ENCODE assay signal across 1 cellular context in genomic region chr3:3179407-3180094, GRCh38.
TF ChIP-seq lines count a peak whose summit lies in the region.

Gene CRBN, minus strand, starts transcription at chr3:3179691. Its CDS starts 4 bp downstream, at chr3:3179687.

TF ChIP-seq in GM12878, 131 proteins besides CTCF, POLR2A, EP300 and RAD21 (continued from another document and continues in another):
- TF ChIP-seq, protein P1, sequence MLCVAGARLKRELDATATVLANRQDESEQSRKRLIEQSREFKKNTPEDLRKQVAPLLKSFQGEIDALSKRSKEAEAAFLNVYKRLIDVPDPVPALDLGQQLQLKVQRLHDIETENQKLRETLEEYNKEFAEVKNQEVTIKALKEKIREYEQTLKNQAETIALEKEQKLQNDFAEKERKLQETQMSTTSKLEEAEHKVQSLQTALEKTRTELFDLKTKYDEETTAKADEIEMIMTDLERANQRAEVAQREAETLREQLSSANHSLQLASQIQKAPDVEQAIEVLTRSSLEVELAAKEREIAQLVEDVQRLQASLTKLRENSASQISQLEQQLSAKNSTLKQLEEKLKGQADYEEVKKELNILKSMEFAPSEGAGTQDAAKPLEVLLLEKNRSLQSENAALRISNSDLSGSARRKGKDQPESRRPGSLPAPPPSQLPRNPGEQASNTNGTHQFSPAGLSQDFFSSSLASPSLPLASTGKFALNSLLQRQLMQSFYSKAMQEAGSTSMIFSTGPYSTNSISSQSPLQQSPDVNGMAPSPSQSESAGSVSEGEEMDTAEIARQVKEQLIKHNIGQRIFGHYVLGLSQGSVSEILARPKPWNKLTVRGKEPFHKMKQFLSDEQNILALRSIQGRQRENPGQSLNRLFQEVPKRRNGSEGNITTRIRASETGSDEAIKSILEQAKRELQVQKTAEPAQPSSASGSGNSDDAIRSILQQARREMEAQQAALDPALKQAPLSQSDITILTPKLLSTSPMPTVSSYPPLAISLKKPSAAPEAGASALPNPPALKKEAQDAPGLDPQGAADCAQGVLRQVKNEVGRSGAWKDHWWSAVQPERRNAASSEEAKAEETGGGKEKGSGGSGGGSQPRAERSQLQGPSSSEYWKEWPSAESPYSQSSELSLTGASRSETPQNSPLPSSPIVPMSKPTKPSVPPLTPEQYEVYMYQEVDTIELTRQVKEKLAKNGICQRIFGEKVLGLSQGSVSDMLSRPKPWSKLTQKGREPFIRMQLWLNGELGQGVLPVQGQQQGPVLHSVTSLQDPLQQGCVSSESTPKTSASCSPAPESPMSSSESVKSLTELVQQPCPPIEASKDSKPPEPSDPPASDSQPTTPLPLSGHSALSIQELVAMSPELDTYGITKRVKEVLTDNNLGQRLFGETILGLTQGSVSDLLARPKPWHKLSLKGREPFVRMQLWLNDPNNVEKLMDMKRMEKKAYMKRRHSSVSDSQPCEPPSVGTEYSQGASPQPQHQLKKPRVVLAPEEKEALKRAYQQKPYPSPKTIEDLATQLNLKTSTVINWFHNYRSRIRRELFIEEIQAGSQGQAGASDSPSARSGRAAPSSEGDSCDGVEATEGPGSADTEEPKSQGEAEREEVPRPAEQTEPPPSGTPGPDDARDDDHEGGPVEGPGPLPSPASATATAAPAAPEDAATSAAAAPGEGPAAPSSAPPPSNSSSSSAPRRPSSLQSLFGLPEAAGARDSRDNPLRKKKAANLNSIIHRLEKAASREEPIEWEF (IDR thresholded peaks at IDR 0.05; ENCODE audit: insufficient replicate concordance, low read depth, low read length): no peak
- TF ChIP-seq SMAD5 (IDR thresholded peaks at IDR 0.05; ENCODE audit: low read depth) (peak; percentile 79), TARDBP (IDR thresholded peaks at IDR 0.05; ENCODE audit: borderline replicate concordance) (no peak), TCF7 (IDR thresholded peaks at IDR 0.05; ENCODE audit: borderline replicate concordance) (no peak), YY1 (IDR thresholded peaks at IDR 0.05; ENCODE audit: low read depth, low read length) (peak; percentile 99), ZNF207 (IDR thresholded peaks at IDR 0.05; ENCODE audit: borderline replicate concordance) (peak; percentile 94), SREBF2 (IDR thresholded peaks at IDR 0.05; ENCODE audit: low read length) (no peak), BCL3 (IDR thresholded peaks at IDR 0.05; ENCODE audit: borderline replicate concordance, insufficient read depth, low read depth, low read length, poor library complexity, severe bottlenecking) (no peak), ZBTB33 (IDR thresholded peaks at IDR 0.05) (no peak), IKZF2 (IDR thresholded peaks at IDR 0.05) (peak in 1 of 2 experiments; percentile 24; a peak in 1 of 4 replicates), RFX5 (IDR thresholded peaks at IDR 0.05; ENCODE audit: low read depth, low read length) (peak; percentile 59), TCF12 (IDR thresholded peaks at IDR 0.05; ENCODE audit: low read depth, low read length) (no peak), HCFC1 (IDR thresholded peaks at IDR 0.05; ENCODE audit: low read length) (peak; percentile 74), ZNF384 (IDR thresholded peaks at IDR 0.05; ENCODE audit: borderline replicate concordance, low read depth, low read length) (no peak), POLR2AphosphoS2 (IDR thresholded peaks at IDR 0.05; ENCODE audit: low read depth, low read length) (peak; percentile 90), CHD1 (IDR thresholded peaks at IDR 0.05; ENCODE audit: low read depth, low read length) (no peak), CREB1 (IDR thresholded peaks at IDR 0.05; ENCODE audit: low read depth) (peak; percentile 78), ZSCAN29 (IDR thresholded peaks at IDR 0.05) (no peak), IRF5 (IDR thresholded peaks at IDR 0.05; ENCODE audit: borderline replicate concordance) (no peak), SPI1 (IDR thresholded peaks at IDR 0.05; ENCODE audit: borderline replicate concordance, insufficient read depth, low read depth, low read length) (no peak), SUZ12 (IDR thresholded peaks at IDR 0.05; ENCODE audit: unreplicated experiment) (no peak), BMI1 (IDR thresholded peaks at IDR 0.05; ENCODE audit: borderline replicate concordance) (no peak), BCL11A (IDR thresholded peaks at IDR 0.05; ENCODE audit: low read depth, low read length) (no peak), MEF2B (IDR thresholded peaks at IDR 0.05; ENCODE audit: partially characterized antibody, poor library complexity, severe bottlenecking) (no peak), CBFB (IDR thresholded peaks at IDR 0.05; ENCODE audit: low read depth) (peak; percentile 63), SUPT20H (IDR thresholded peaks at IDR 0.05; ENCODE audit: borderline replicate concordance, control insufficient read depth, low read depth, low read length) (no peak), ELK1 (IDR thresholded peaks at IDR 0.05; ENCODE audit: low read depth, low read length) (no peak; the same call in 1 of the 2 replicates), PAX5 (IDR thresholded peaks at IDR 0.05; ENCODE audit: borderline replicate concordance, low read depth, low read length) (peak; percentile 46; the same call in 1 of the 2 replicates), ASH2L (IDR thresholded peaks at IDR 0.05; ENCODE audit: borderline replicate concordance, low read depth) (no peak), NFIC (IDR thresholded peaks at IDR 0.05; ENCODE audit: low read depth, low read length) (no peak; the same call in 1 of the 2 replicates), WRNIP1 (IDR thresholded peaks at IDR 0.05; ENCODE audit: borderline replicate concordance, low read depth, low read length) (no peak), RCOR1 (conservative IDR thresholded peaks at IDR 0.05; ENCODE audit: low read depth, low read length) (peak; percentile 87; the same call in 1 of the 2 replicates), MAX (IDR thresholded peaks at IDR 0.05; ENCODE audit: low read depth, low read length) (peak; percentile 75; the same call in 1 of the 2 replicates), BHLHE40 (IDR thresholded peaks at IDR 0.05; ENCODE audit: borderline replicate concordance in 1 of 2, low read depth in 2 of 2, low read length in 1 of 2) (peak; percentile 68 to 71; a peak in 3 of 4 replicates)
- TF ChIP-seq, protein P2, sequence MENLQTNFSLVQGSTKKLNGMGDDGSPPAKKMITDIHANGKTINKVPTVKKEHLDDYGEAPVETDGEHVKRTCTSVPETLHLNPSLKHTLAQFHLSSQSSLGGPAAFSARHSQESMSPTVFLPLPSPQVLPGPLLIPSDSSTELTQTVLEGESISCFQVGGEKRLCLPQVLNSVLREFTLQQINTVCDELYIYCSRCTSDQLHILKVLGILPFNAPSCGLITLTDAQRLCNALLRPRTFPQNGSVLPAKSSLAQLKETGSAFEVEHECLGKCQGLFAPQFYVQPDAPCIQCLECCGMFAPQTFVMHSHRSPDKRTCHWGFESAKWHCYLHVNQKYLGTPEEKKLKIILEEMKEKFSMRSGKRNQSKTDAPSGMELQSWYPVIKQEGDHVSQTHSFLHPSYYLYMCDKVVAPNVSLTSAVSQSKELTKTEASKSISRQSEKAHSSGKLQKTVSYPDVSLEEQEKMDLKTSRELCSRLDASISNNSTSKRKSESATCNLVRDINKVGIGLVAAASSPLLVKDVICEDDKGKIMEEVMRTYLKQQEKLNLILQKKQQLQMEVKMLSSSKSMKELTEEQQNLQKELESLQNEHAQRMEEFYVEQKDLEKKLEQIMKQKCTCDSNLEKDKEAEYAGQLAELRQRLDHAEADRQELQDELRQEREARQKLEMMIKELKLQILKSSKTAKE (IDR thresholded peaks at IDR 0.05; ENCODE audit: low read depth, poor library complexity, severe bottlenecking): no peak
- TF ChIP-seq, protein P3, sequence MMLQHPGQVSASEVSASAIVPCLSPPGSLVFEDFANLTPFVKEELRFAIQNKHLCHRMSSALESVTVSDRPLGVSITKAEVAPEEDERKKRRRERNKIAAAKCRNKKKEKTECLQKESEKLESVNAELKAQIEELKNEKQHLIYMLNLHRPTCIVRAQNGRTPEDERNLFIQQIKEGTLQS (IDR thresholded peaks at IDR 0.05; ENCODE audit: borderline replicate concordance, extremely low read depth, low read depth, low read length): no peak
- TF ChIP-seq, protein P4, sequence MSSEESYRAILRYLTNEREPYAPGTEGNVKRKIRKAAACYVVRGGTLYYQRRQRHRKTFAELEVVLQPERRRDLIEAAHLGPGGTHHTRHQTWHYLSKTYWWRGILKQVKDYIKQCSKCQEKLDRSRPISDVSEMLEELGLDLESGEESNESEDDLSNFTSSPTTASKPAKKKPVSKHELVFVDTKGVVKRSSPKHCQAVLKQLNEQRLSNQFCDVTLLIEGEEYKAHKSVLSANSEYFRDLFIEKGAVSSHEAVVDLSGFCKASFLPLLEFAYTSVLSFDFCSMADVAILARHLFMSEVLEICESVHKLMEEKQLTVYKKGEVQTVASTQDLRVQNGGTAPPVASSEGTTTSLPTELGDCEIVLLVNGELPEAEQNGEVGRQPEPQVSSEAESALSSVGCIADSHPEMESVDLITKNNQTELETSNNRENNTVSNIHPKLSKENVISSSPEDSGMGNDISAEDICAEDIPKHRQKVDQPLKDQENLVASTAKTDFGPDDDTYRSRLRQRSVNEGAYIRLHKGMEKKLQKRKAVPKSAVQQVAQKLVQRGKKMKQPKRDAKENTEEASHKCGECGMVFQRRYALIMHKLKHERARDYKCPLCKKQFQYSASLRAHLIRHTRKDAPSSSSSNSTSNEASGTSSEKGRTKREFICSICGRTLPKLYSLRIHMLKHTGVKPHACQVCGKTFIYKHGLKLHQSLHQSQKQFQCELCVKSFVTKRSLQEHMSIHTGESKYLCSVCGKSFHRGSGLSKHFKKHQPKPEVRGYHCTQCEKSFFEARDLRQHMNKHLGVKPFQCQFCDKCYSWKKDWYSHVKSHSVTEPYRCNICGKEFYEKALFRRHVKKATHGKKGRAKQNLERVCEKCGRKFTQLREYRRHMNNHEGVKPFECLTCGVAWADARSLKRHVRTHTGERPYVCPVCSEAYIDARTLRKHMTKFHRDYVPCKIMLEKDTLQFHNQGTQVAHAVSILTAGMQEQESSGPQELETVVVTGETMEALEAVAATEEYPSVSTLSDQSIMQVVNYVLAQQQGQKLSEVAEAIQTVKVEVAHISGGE (CRISPR knock-in tag; IDR thresholded peaks at IDR 0.05): no peak
- TF ChIP-seq, protein P5, sequence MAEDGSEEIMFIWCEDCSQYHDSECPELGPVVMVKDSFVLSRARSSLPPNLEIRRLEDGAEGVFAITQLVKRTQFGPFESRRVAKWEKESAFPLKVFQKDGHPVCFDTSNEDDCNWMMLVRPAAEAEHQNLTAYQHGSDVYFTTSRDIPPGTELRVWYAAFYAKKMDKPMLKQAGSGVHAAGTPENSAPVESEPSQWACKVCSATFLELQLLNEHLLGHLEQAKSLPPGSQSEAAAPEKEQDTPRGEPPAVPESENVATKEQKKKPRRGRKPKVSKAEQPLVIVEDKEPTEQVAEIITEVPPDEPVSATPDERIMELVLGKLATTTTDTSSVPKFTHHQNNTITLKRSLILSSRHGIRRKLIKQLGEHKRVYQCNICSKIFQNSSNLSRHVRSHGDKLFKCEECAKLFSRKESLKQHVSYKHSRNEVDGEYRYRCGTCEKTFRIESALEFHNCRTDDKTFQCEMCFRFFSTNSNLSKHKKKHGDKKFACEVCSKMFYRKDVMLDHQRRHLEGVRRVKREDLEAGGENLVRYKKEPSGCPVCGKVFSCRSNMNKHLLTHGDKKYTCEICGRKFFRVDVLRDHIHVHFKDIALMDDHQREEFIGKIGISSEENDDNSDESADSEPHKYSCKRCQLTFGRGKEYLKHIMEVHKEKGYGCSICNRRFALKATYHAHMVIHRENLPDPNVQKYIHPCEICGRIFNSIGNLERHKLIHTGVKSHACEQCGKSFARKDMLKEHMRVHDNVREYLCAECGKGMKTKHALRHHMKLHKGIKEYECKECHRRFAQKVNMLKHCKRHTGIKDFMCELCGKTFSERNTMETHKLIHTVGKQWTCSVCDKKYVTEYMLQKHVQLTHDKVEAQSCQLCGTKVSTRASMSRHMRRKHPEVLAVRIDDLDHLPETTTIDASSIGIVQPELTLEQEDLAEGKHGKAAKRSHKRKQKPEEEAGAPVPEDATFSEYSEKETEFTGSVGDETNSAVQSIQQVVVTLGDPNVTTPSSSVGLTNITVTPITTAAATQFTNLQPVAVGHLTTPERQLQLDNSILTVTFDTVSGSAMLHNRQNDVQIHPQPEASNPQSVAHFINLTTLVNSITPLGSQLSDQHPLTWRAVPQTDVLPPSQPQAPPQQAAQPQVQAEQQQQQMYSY (CRISPR knock-in tag; IDR thresholded peaks at IDR 0.05): no peak
